ENCODE assay signal across 15 cellular contexts in the genomic region with DNA sequence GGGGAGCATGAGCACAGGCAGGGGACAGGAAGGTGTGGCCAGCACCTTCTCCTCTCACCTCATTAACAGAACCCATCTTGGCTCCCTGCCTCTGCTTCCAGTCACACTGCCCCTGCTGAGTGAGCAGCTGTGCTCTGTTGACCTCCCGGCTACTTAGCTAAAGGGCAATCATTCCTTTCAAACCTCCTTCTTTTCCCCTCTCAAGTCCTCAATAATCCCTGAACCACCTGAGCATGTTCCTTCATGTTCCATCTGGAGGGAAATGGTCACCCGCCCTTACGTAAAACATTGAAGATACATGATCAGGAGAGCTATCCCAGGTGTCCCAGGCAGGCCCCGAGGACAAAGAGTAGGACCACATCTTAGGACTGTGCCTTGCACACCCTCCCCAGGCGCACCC. TPM values are rescaled to one million over a fixed set of nuclear protein-coding genes. Genes with fewer than 3 reads are reported as not detected.
DNase-seq lines count a peak whose midpoint lies in the region; ATAC-seq and TF ChIP-seq lines count a peak whose summit lies in the region.
"Had no signal": no experiment of that assay in that cellular context is flagged by ENCODE, and none has a peak within 500 bp of the region (broad histone marks: within the 10 kb centered on the region; RNA-seq: fewer than 3 reads in every experiment).

No MANE protein-coding gene starts in this region.

- no peaks in the 10 kb centered on the region for H3K4me1 ChIP-seq in urinary bladder (ENCODE audit: insufficient read depth)
- H3K4me1 ChIP-seq: pancreas had no signal

- peaks cover 16% of the 10 kb centered on the region for H3K4me1 Mint-ChIP-seq in stimulated activated naive CD8-positive, alpha-beta T cell treated with anti-CD3 and anti-CD28 coated beads, Interleukin-15, Interleukin-2, amounts not matched to agents 100 ng/mL and 50 ng/mL, for 24 hours (ENCODE audit: low read depth)
- peaks cover 10 to 19% of the 10 kb centered on the region in 2 donors for H3K4me1 Mint-ChIP-seq in immature natural killer cell
- H3K4me1 Mint-ChIP-seq: CD14-positive monocyte had no signal

- peaks cover 3% of the 10 kb centered on the region for H3K36me3 ChIP-seq in urinary bladder (ENCODE audit: insufficient read depth)
- H3K36me3 ChIP-seq: pancreas had no signal

- no peaks in the 10 kb centered on the region for H3K27me3 Mint-ChIP-seq in stimulated activated naive CD8-positive, alpha-beta T cell treated with anti-CD3 and anti-CD28 coated beads, Interleukin-15, Interleukin-2, amounts not matched to agents 100 ng/mL and 50 ng/mL, for 24 hours
- H3K27me3 Mint-ChIP-seq in immature natural killer cell (ENCODE audit: low read depth in 3 of 3), result no peaks in the 10 kb centered on the region
- H3K27me3 Mint-ChIP-seq: activated CD8-positive, alpha-beta T cell treated with anti-CD3 and anti-CD28 coated beads for 36 hours had no signal

- ATAC-seq in stimulated activated naive CD8-positive, alpha-beta T cell treated with anti-CD3 and anti-CD28 coated beads, Interleukin-15, Interleukin-2, amounts not matched to agents 100 U/mL and 50 U/mL, for 24 hours, result no peak
- ATAC-seq: activated CD8-positive, alpha-beta T cell treated with anti-CD3 and anti-CD28 coated beads for 36 hours had no signal

- H3K27ac ChIP-seq in RWPE1, result peak overlapping the region; percentile 98
- H3K27ac ChIP-seq in urinary bladder (ENCODE audit: low read depth), result peak overlapping the region; percentile 50
- H3K27ac ChIP-seq: pancreas had no signal

- 91% methylated on average over 5 of the region's 5 CpGs for WGBS in urinary bladder

- no peak overlapping the region for H3K4me3 Mint-ChIP-seq in stimulated activated naive CD8-positive, alpha-beta T cell treated with anti-CD3 and anti-CD28 coated beads, Interleukin-15, Interleukin-2, amounts not matched to agents 100 ng/mL and 50 ng/mL, for 24 hours
- H3K4me3 Mint-ChIP-seq in immature natural killer cell, result no peak overlapping the region
- H3K4me3 Mint-ChIP-seq: activated CD8-positive, alpha-beta T cell treated with anti-CD3 and anti-CD28 coated beads for 36 hours; CD14-positive monocyte; T-helper 1 cell treated with Interleukin-12 subunit alpha and Interleukin-12 subunit beta and Interleukin-4 antibody, amounts not matched to agents 30 μg/mL and 1 μg/mL, for 36 hours had no signal

- no peak overlapping the region for H3K4me3 ChIP-seq in urinary bladder (ENCODE audit: low read depth, low read length)
- H3K4me3 ChIP-seq: pancreas had no signal

- peaks cover under 1% of the 10 kb centered on the region for H3K36me3 Mint-ChIP-seq in stimulated activated naive CD8-positive, alpha-beta T cell treated with anti-CD3 and anti-CD28 coated beads, Interleukin-15, Interleukin-2, amounts not matched to agents 100 ng/mL and 50 ng/mL, for 24 hours (ENCODE audit: low read depth)
- H3K36me3 Mint-ChIP-seq in immature natural killer cell, result peaks cover 24 to 58% (median 27%) of the 10 kb centered on the region in 3 donors

- no peaks in the 10 kb centered on the region for H3K9me3 Mint-ChIP-seq in stimulated activated naive CD8-positive, alpha-beta T cell treated with anti-CD3 and anti-CD28 coated beads, Interleukin-15, Interleukin-2, amounts not matched to agents 100 ng/mL and 50 ng/mL, for 24 hours
- no peaks in the 10 kb centered on the region for H3K9me3 Mint-ChIP-seq in immature natural killer cell
- H3K9me3 Mint-ChIP-seq: activated CD8-positive, alpha-beta T cell treated with anti-CD3 and anti-CD28 coated beads for 36 hours; CD14-positive monocyte; T-helper 1 cell treated with Interleukin-12 subunit alpha and Interleukin-12 subunit beta and Interleukin-4 antibody, amounts not matched to agents 30 μg/mL and 1 μg/mL, for 36 hours had no signal

- H3K27ac Mint-ChIP-seq in stimulated activated naive CD8-positive, alpha-beta T cell treated with anti-CD3 and anti-CD28 coated beads, Interleukin-15, Interleukin-2, amounts not matched to agents 100 ng/mL and 50 ng/mL, for 24 hours, result peak overlapping the region; percentile 32
- peak overlapping the region; percentile 6 to 83 (median 38) for H3K27ac Mint-ChIP-seq in immature natural killer cell
- H3K27ac Mint-ChIP-seq: activated CD8-positive, alpha-beta T cell treated with anti-CD3 and anti-CD28 coated beads for 36 hours; T-helper 1 cell treated with Interleukin-12 subunit alpha and Interleukin-12 subunit beta and Interleukin-4 antibody, amounts not matched to agents 30 μg/mL and 1 μg/mL, for 36 hours had no signal

- POLR2A ChIA-PET in RWPE1 (lab: Yijun Ruan, JAX; ENCODE audit: low non-redundant PET), result interaction anchor here (0.6 to 0.8 kb wide), 2 partner anchors 12 to 211 kb away, joined by 4 to 8 read pairs; no protein-coding TSS in a partner anchor

- no peak for DNase-seq in stimulated activated naive CD8-positive, alpha-beta T cell treated with anti-CD3 and anti-CD28 coated beads, Interleukin-15, Interleukin-2, amounts not matched to agents 100 U/mL and 50 U/mL, for 24 hours
- DNase-seq in RWPE1 (ENCODE audit: low spot score) (peak; percentile 67), immature natural killer cell (no peak), NCI-H128 (lab: John Stamatoyannopoulos, UW; ENCODE audit: unreplicated experiment) (no peak), glomerular visceral epithelial cell (ENCODE audit: extremely low spot score) (no peak), H4 (ENCODE audit: low spot score) (no peak)
- DNase-seq: activated CD8-positive, alpha-beta T cell treated with anti-CD3 and anti-CD28 coated beads for 36 hours; NCI-H1048; pancreas; stimulated activated CD4-positive, alpha-beta T cell treated with anti-CD3 and anti-CD28 coated beads, Interleukin-4, amount 100 ng/mL, for 4 hours had no signal

- CTCF ChIA-PET in RWPE1 (lab: Yijun Ruan, JAX), result interaction anchor here (0.6 to 1.4 kb wide), 4 partner anchors 9 to 308 kb away, joined by 3 to 4 read pairs (median 4); no protein-coding TSS in a partner anchor

- TF ChIP-seq CTCF in RWPE1 (conservative IDR thresholded peaks at IDR 0.05; ENCODE audit: low read depth), result no peak

RNA-seq across cellular contexts. Expression of a gene that starts 21.7 kb away (rescaled TPM):
- polyA plus RNA-seq in immature natural killer cell, result 10 to 100 TPM; 44.7 to 52.5 (median 46.7) TPM
- 46.4 TPM for total RNA-seq in urinary bladder
- 24.1 TPM for polyA plus RNA-seq in urinary bladder
- 73.5 and 84.6 TPM in 2 replicates for total RNA-seq in H4 (2014; rRNA removed; shearing (Covaris generic))

RNA-seq across cellular contexts. Expression of a gene that starts 44.6 kb away (rescaled TPM):
- polyA plus RNA-seq in immature natural killer cell (under 1 TPM in 2 of 3 donors, not detected in 1; 0.24 to 0.96 TPM), urinary bladder (0.30 TPM)
- total RNA-seq in urinary bladder, result 0.95 TPM
- total RNA-seq in H4 (2014; rRNA removed; shearing (Covaris generic)), result not detected in 2 replicates
- total RNA-seq: HT-29 had no signal
